16 cellular contexts compared by ENCODE assay signal in the genomic region with DNA sequence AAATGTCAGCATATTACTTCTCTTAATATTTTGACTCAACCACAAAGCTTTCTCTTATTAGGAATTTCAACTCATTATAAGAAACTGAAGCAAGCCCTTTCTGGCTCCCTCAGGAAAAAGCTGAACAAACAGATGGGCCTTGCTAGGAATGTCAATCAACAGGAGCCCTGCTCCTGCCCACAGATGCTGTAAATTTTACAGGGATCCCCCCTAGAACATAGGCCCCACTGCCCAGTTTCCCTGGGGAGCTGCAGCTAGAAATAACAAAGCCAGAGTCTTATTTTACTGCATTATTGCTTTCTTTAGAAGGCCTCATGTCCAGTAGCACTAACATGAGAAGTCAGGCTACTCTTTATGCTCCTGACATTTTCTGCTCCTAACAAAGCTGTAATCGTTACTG.
"Had no signal": no experiment of that assay in that cellular context is flagged by ENCODE, and none has a peak within 500 bp of the region (broad histone marks: within the 10 kb centered on the region; RNA-seq: fewer than 3 reads in every experiment).

No MANE protein-coding gene starts in this region.

- ATAC-seq: activated CD8-positive, alpha-beta T cell treated with anti-CD3 and anti-CD28 coated beads, Interleukin-2, amount 10 ng/mL, durations not matched to agents 7 days and 5 days; WTC11 had no signal

- H3K36me3 ChIP-seq: ovary, transverse colon had no signal

- FAIRE-seq: colon had no signal

- H3K4me3 ChIP-seq: ovary, transverse colon had no signal

- H3K27me3 ChIP-seq: ovary, transverse colon had no signal

- H3K27ac ChIP-seq: ovary, transverse colon had no signal

- DNase-seq: activated CD4-positive, alpha-beta T cell treated with anti-CD3 and anti-CD28 coated beads for 48 hours; activated CD8-positive, alpha-beta memory T cell treated with anti-CD3 and anti-CD28 coated beads, Interleukin-2, amount 50 U/mL, for 4 hours; activated CD8-positive, alpha-beta T cell treated with anti-CD3 and anti-CD28 coated beads, Interleukin-2, amount 10 ng/mL, durations not matched to agents 7 days and 5 days; activated effector memory CD4-positive, alpha-beta T cell treated with anti-CD3 and anti-CD28 coated beads, Interleukin-2, amount 50 U/mL, for 16 hours; activated T-cell treated with anti-CD3 and anti-CD28 coated beads, Interleukin-2, amount 50 U/mL, for 48 hours; effector CD4-positive, alpha-beta T cell; foreskin melanocyte; head of caudate nucleus; ovary; stimulated activated CD4-positive, alpha-beta T cell treated with anti-CD3 and anti-CD28 coated beads, Interleukin-15, amount 100 ng/mL, for 24 hours; stimulated activated CD4-positive, alpha-beta T cell treated with anti-CD3 and anti-CD28 coated beads, Interleukin-4, amount 100 ng/mL, for 1 hour; stimulated activated naive B cell treated with anti-CD40 and anti-IgM and Interleukin-4, amounts not matched to agents 10 μg/mL and 1 μg/mL and 100 μg/mL, for 72 hours; substantia nigra; transverse colon had no signal

- H3K9me3 ChIP-seq: ovary, transverse colon had no signal
